Comparison of ENCODE assay signal across 8 cellular contexts in genomic region chr19:17947815-17948473, GRCh38. TPM values are rescaled to one million over a fixed set of nuclear protein-coding genes. Genes with fewer than 3 reads are reported as not detected.
DNase-seq lines count a peak whose midpoint lies in the region; ATAC-seq, FAIRE-seq and TF ChIP-seq lines count a peak whose summit lies in the region.

No MANE protein-coding gene starts in this region.

- peaks cover 2% of the 10 kb centered on the region for H3K36me3 Mint-ChIP-seq in T-cell

- H3K4me3 Mint-ChIP-seq in T-cell, result peak overlapping the region; percentile 50 to 80 (median 65)

- CTCF ChIA-PET in T-cell (lab: Charles Lee), result interaction anchor here (0.5 to 1.2 kb wide), 8 partner anchors 15 to 140 kb away, joined by 3 to 7 read pairs (median 4); partner anchors contain the start of genes CCDC124 (in 1 of the 2) and RPL18A (in 1 of the 2)

- no peaks in the 10 kb centered on the region for H3K9me3 Mint-ChIP-seq in T-cell

- ATAC-seq in HG02870 (IDR thresholded peaks at IDR 0.05; ENCODE audit: unreplicated experiment) (peak; percentile 49), T-cell (replicated peaks in 1 of 4) (peak; percentile 71 to 79 (median 77)), left cardiac atrium (peak; percentile 87 to 94), psoas muscle (peak; percentile 85 to 90 (median 89))

- H3K4me1 Mint-ChIP-seq in T-cell, result peaks cover 46 to 55% (median 46%) of the 10 kb centered on the region in 3 donors

- no peak overlapping the region for H3K9ac ChIP-seq in adipocyte (ENCODE audit: low read length)

- no peak for TF ChIP-seq POLR2A in GM12891 (IDR thresholded peaks at IDR 0.05; ENCODE audit: low read depth, low read length)

- H3K4me3 ChIP-seq in adipocyte (ENCODE audit: low read length) (peak overlapping the region; percentile 82), psoas muscle (peak overlapping the region; percentile 82)

- FAIRE-seq in GM12891 (lab: Jason Lieb, UNC), result peak; percentile 99

- TF ChIP-seq CTCF in psoas muscle (IDR thresholded peaks at IDR 0.05), result no peak

- WGBS in psoas muscle, 3 donors, result 1% methylated on average over 44 to 89 of the region's 89 CpGs

- H3K4me1 ChIP-seq in adipocyte (ENCODE audit: control insufficient read depth, insufficient read depth, low read length) (peaks cover 5% of the 10 kb centered on the region), psoas muscle (peaks cover 15% of the 10 kb centered on the region)

- H3K27ac ChIP-seq in psoas muscle, result no peak overlapping the region

- POLR2A ChIA-PET in T-cell (lab: Charles Lee), result interaction anchor here (0.5 to 0.7 kb wide), 5 partner anchors 15 to 84 kb away, joined by 3 to 9 read pairs (median 4); partner anchors contain the start of gene CCDC124 (in 1 of the 2)

- DNase-seq in GM12891 (ENCODE audit: insufficient read length, low spot score), result peak; percentile 99
- peak; percentile 90 for DNase-seq in NCI-H1694 (lab: John Stamatoyannopoulos, UW)
- DNase-seq in T-cell, result peak; percentile 85 to 97 (median 93)
- DNase-seq in adipocyte (ENCODE audit: low read depth), result peak; percentile 98
- peak; percentile 93 for DNase-seq in left cardiac atrium
- DNase-seq in psoas muscle, result peak; percentile 90 to 95
- peak; percentile 91 for DNase-seq in ureter (ENCODE audit: low spot score)

- H3K36me3 ChIP-seq in adipocyte (ENCODE audit: control insufficient read depth, insufficient read depth, low read length, severe bottlenecking) (no peaks in the 10 kb centered on the region), psoas muscle (ENCODE audit: insufficient read depth in 1 of 2, low read depth in 1 of 2) (peaks cover 0 to 5% of the 10 kb centered on the region in 2 donors)

- H3K9me3 ChIP-seq in adipocyte (ENCODE audit: control insufficient read depth, low read length) (no peaks in the 10 kb centered on the region), psoas muscle (no peaks in the 10 kb centered on the region)

- H3K27me3 Mint-ChIP-seq in T-cell, result peaks cover 17 to 35% of the 10 kb centered on the region in 2 donors

- no peak overlapping the region for H3K27ac Mint-ChIP-seq in T-cell

- intact Hi-C loops in left cardiac atrium (cut with DNase I), result loop anchor here (2.0 to 10.0 kb wide), 2 partner anchors 47 to 107 kb away; no protein-coding TSS in a partner anchor
- intact Hi-C loops in psoas muscle (cut with DNase I), result loop anchor here (2.0 to 5.0 kb wide), 2 partner anchors 49 to 104 kb away; no protein-coding TSS in a partner anchor

- peaks cover 34% of the 10 kb centered on the region for H3K27me3 ChIP-seq in adipocyte (replicated peaks; ENCODE audit: control insufficient read depth, insufficient read depth, low read length)
- H3K27me3 ChIP-seq in psoas muscle (ENCODE audit: insufficient read depth in 3 of 3, low read length in 2 of 3), result peaks cover 0 to 41% (median 36%) of the 10 kb centered on the region in 3 donors

TF ChIP-seq in GM12891, 5 proteins besides CTCF, POLR2A, EP300 and RAD21:
- TF ChIP-seq TAF1 (IDR thresholded peaks at IDR 0.05; ENCODE audit: low read depth, low read length), result no peak
- TF ChIP-seq POU2F2 (IDR thresholded peaks at IDR 0.05; ENCODE audit: low read depth, low read length), result no peak
- no peak for TF ChIP-seq POLR2AphosphoS5 (IDR thresholded peaks at IDR 0.05; ENCODE audit: low read depth, low read length)
- TF ChIP-seq SPI1 (IDR thresholded peaks at IDR 0.05; ENCODE audit: low read depth, low read length), result no peak
- no peak for TF ChIP-seq PAX5 (IDR thresholded peaks at IDR 0.05; ENCODE audit: insufficient read depth, low read length, severe bottlenecking)

RNA-seq across cellular contexts. Expression of gene CCDC124, which starts 15.1 kb away (rescaled TPM):
- 79.4 TPM for polyA plus RNA-seq in GM12891 (2012; ENCODE audit: low read depth, missing spikeins)
- 10 to 100 TPM; 24.8 to 51.1 (median 41.5) TPM for total RNA-seq in T-cell
- total RNA-seq in left cardiac atrium, result 10 to 100 TPM; 74.5 to 86.8 TPM
- total RNA-seq in psoas muscle, result 100 to 1,000 TPM in 2 of 4 donors, 10 to 100 TPM in 2; 92.1 to 122 (median 99.6) TPM
- polyA plus RNA-seq in psoas muscle, result 100 to 1,000 TPM; 167 to 266 (median 176) TPM
- 43.6 TPM for total RNA-seq in ureter

RNA-seq across cellular contexts. Expression of gene KCNN1, which starts 19.0 kb away (rescaled TPM):
- polyA plus RNA-seq in GM12891 (2012; ENCODE audit: low read depth, missing spikeins), result 2.6 TPM
- total RNA-seq in T-cell, result not detected
- total RNA-seq in left cardiac atrium, result 1 to 10 TPM; 1.7 to 1.8 TPM
- not detected for total RNA-seq in psoas muscle
- polyA plus RNA-seq in psoas muscle, result under 1 TPM in 2 of 3 donors, not detected in 1; 0.01 to 0.06 TPM
- total RNA-seq in ureter, result 0.34 TPM
